16 cellular contexts compared by ENCODE assay signal in genomic region chr12:75666126-75666979, GRCh38.
DNase-seq lines count a peak whose midpoint lies in the region; ATAC-seq and TF ChIP-seq lines count a peak whose summit lies in the region.
"Had no signal": no experiment of that assay in that cellular context is flagged by ENCODE, and none has a peak within 500 bp of the region (broad histone marks: within the 10 kb centered on the region; RNA-seq: fewer than 3 reads in every experiment).

No MANE protein-coding gene starts in this region.

- peak overlapping the region; percentile 35 for H3K27ac Mint-ChIP-seq in osteocyte (ENCODE audit: unreplicated experiment)
- H3K27ac Mint-ChIP-seq: naive thymus-derived CD4-positive, alpha-beta T cell; stimulated activated naive CD8-positive, alpha-beta T cell treated with anti-CD3 and anti-CD28 coated beads, Interleukin-15, amount 100 ng/mL, for 72 hours had no signal

- no peak overlapping the region for H3K4me3 ChIP-seq in SJCRH30

- TF ChIP-seq CTCF in foreskin keratinocyte (conservative IDR thresholded peaks at IDR 0.05): no peak
- no peak for TF ChIP-seq CTCF in osteocyte (IDR thresholded peaks at IDR 0.05)
- no peak for TF ChIP-seq CTCF in GM13976 (IDR thresholded peaks at IDR 0.05; ENCODE audit: borderline replicate concordance, control extremely low read depth, extremely low read depth, insufficient read depth, missing control alignments)

- H3K36me3 ChIP-seq in SJCRH30: no peaks in the 10 kb centered on the region

- in situ Hi-C loops in GM13976 (cut with MboI; ENCODE audit: low sequenced_read_pairs, unreplicated experiment): no loop called here

- H3K4me1 Mint-ChIP-seq in osteocyte (ENCODE audit: unreplicated experiment): peaks cover 19% of the 10 kb centered on the region
- H3K4me1 Mint-ChIP-seq: CD14-positive monocyte; naive thymus-derived CD4-positive, alpha-beta T cell; stimulated activated naive CD8-positive, alpha-beta T cell treated with anti-CD3 and anti-CD28 coated beads, Interleukin-15, amount 100 ng/mL, for 72 hours had no signal

- H3K27me3 ChIP-seq in SJCRH30 (no peaks in the 10 kb centered on the region), foreskin keratinocyte (no peaks in the 10 kb centered on the region)

- ATAC-seq in foreskin keratinocyte (no peak), HG03571 (IDR thresholded peaks at IDR 0.05; ENCODE audit: unreplicated experiment) (no peak)
- ATAC-seq: naive thymus-derived CD4-positive, alpha-beta T cell; stimulated activated naive CD8-positive, alpha-beta T cell treated with anti-CD3 and anti-CD28 coated beads, Interleukin-15, amount 100 ng/mL, for 72 hours had no signal

- H3K27ac ChIP-seq in SJCRH30: peak overlapping the region; percentile 18; the same call in 1 of the 2 replicates
- peak overlapping the region; percentile 73 for H3K27ac ChIP-seq in foreskin keratinocyte

- H3K9me3 Mint-ChIP-seq in osteocyte (ENCODE audit: unreplicated experiment): no peaks in the 10 kb centered on the region
- H3K9me3 Mint-ChIP-seq: CD14-positive monocyte; naive thymus-derived CD4-positive, alpha-beta T cell; stimulated activated naive CD8-positive, alpha-beta T cell treated with anti-CD3 and anti-CD28 coated beads, Interleukin-15, amount 100 ng/mL, for 72 hours had no signal

- H3K36me3 Mint-ChIP-seq in osteocyte (ENCODE audit: unreplicated experiment): no peaks in the 10 kb centered on the region
- H3K36me3 Mint-ChIP-seq: CD14-positive monocyte; naive thymus-derived CD4-positive, alpha-beta T cell had no signal

- DNase-seq in DMS53 treated with DMSO at 0.1 percent for 48 hours (lab: John Stamatoyannopoulos, UW; ENCODE audit: unreplicated experiment) (peak; percentile 9), SJCRH30 (peak; percentile 25 to 49), foreskin keratinocyte (no peak), osteocyte (ENCODE audit: extremely low spot score, unreplicated experiment) (no peak), GM13976 (ENCODE audit: low spot score) (no peak), NCI-H1436 treated with DMSO at 0.1 percent for 48 hours (lab: John Stamatoyannopoulos, UW) (no peak), DMS 273 (lab: John Stamatoyannopoulos, UW; ENCODE audit: unreplicated experiment) (no peak)
- DNase-seq: activated naive CD4-positive, alpha-beta T cell; GOT3; naive thymus-derived CD4-positive, alpha-beta T cell; NCI-H510A; SHP77 treated with DMSO at 0.1 percent for 48 hours; stimulated activated CD4-positive, alpha-beta T cell treated with anti-CD3 and anti-CD28 coated beads, Interleukin-2, amount 100 ng/mL, for 48 hours; stimulated activated naive CD8-positive, alpha-beta T cell treated with anti-CD3 and anti-CD28 coated beads, Interleukin-15, amount 100 ng/mL, for 72 hours had no signal

- peaks cover 18% of the 10 kb centered on the region for H3K4me1 ChIP-seq in SJCRH30
- peaks cover 21% of the 10 kb centered on the region for H3K4me1 ChIP-seq in foreskin keratinocyte

- H3K4me3 Mint-ChIP-seq in osteocyte (ENCODE audit: unreplicated experiment): no peak overlapping the region
- H3K4me3 Mint-ChIP-seq: CD14-positive monocyte; naive thymus-derived CD4-positive, alpha-beta T cell; stimulated activated naive CD8-positive, alpha-beta T cell treated with anti-CD3 and anti-CD28 coated beads, Interleukin-15, amount 100 ng/mL, for 72 hours had no signal

- 0 out of 2 replicates have a peak, but pooled peaks cover 3% of the 10 kb centered on the region for H3K9me3 ChIP-seq in SJCRH30 (replicated peaks)

- H3K27me3 Mint-ChIP-seq in osteocyte (ENCODE audit: unreplicated experiment): peaks cover 16% of the 10 kb centered on the region
- H3K27me3 Mint-ChIP-seq: stimulated activated naive CD8-positive, alpha-beta T cell treated with anti-CD3 and anti-CD28 coated beads, Interleukin-15, amount 100 ng/mL, for 72 hours had no signal

Comparison
In these comparisons a context has a peak if more than half of its experiments do, and no peak if none do; other contexts are left out.
1. DNase-seq: peak in DMS53 treated with DMSO at 0.1 percent for 48 hours (single experiment) and SJCRH30 (2 of 2); none in foreskin keratinocyte (0 of 2), osteocyte (single experiment), GM13976 (single experiment), NCI-H1436 treated with DMSO at 0.1 percent for 48 hours (single experiment) and DMS 273 (single experiment).